In the genomic region with DNA sequence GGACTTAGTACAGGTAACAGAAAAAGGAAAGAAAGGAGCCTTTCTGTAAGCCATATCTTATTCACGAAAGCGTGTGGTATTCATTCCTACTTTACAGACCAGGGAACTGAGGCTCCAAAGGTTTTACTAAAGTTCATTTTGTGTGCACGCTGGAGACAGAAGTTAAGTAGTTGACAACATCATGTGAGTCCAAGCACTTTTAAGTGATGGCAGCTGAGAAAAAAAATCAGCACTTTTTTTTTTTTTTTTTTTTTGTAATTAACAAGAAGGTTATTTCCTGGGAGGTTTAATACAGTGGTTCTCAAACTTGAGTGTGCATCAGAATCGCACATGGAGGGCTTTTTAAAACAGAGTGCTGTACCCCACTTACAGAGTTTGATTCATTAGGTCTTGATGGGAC, we compare ENCODE assay signal across 10 cellular contexts. TPM values are rescaled to one million over a fixed set of nuclear protein-coding genes. Genes with fewer than 3 reads are reported as not detected.
DNase-seq lines count a peak whose midpoint lies in the region; ATAC-seq and TF ChIP-seq lines count a peak whose summit lies in the region.
"Had no signal": no experiment of that assay in that cellular context is flagged by ENCODE, and none has a peak within 500 bp of the region (broad histone marks: within the 10 kb centered on the region; RNA-seq: fewer than 3 reads in every experiment).

No MANE protein-coding gene starts in this region.

- H2BK15ac ChIP-seq in mesenchymal stem cell (ENCODE audit: low read depth, poor library complexity, severe bottlenecking), result no peak overlapping the region

- POLR2A ChIA-PET in A673 (lab: Charles Lee; ENCODE audit: low non-redundant PET), result no interaction called here

- no peak overlapping the region for H2BK120ac ChIP-seq in mesenchymal stem cell (ENCODE audit: low read depth, low read length)

- no peak overlapping the region for H4K8ac ChIP-seq in mesenchymal stem cell (ENCODE audit: low read length)

- no peaks in the 10 kb centered on the region for H3K9me3 ChIP-seq in A673 (ENCODE audit: low read depth, low read length, poor library complexity, severe bottlenecking)
- no peaks in the 10 kb centered on the region for H3K9me3 ChIP-seq in GM23248 (ENCODE audit: low read depth)
- H3K9me3 ChIP-seq in mesenchymal stem cell (ENCODE audit: control insufficient read depth, low read length), result no peaks in the 10 kb centered on the region

- H3K4ac ChIP-seq in mesenchymal stem cell (ENCODE audit: low read depth in 1 of 2, low read length in 2 of 2), result no peak overlapping the region

- H3K36me3 ChIP-seq in A673 (ENCODE audit: insufficient read depth, low read length, poor library complexity, severe bottlenecking), result no peaks in the 10 kb centered on the region
- H3K36me3 ChIP-seq in GM23248 (ENCODE audit: low read depth), result no peaks in the 10 kb centered on the region
- H3K36me3 ChIP-seq in mesenchymal stem cell (ENCODE audit: control insufficient read depth in 1 of 2, insufficient read depth in 2 of 2, low read depth in 1 of 2, low read length in 2 of 2), result no peaks in the 10 kb centered on the region

- peaks cover 16% of the 10 kb centered on the region for H3F3A ChIP-seq in GM23248 (ENCODE audit: insufficient read depth)

- no peak overlapping the region for H2AFZ ChIP-seq in GM23248
- no peak overlapping the region for H2AFZ ChIP-seq in mesenchymal stem cell (ENCODE audit: low read depth, low read length)

- intact Hi-C loops in A673 (cut with micrococcal nuclease; ENCODE audit: unreplicated experiment), result no loop called here

- no peaks in the 10 kb centered on the region for H3K9me2 ChIP-seq in GM23248 (ENCODE audit: insufficient read depth)

- peak overlapping the region; percentile 52 for H3K27ac Mint-ChIP-seq in activated naive CD8-positive, alpha-beta T cell treated with anti-CD3 and anti-CD28 coated beads, Interleukin-2, amount 50 U/mL, for 24 hours

- TSS peak; percentile 37 for BruUV-seq in A673 (replicated peaks; lab: Mats Ljungman, UMichigan)

- peaks cover 7% of the 10 kb centered on the region for H3K4me1 ChIP-seq in A673 (ENCODE audit: insufficient read depth, low read length, poor library complexity, severe bottlenecking)
- peaks cover 24% of the 10 kb centered on the region for H3K4me1 ChIP-seq in GM23248 (ENCODE audit: insufficient read depth)
- H3K4me1 ChIP-seq in mesenchymal stem cell (ENCODE audit: control insufficient read depth, insufficient read depth, low read depth, low read length), result peaks cover 2% of the 10 kb centered on the region

- peaks cover 9% of the 10 kb centered on the region for H3K79me1 ChIP-seq in mesenchymal stem cell (replicated peaks; ENCODE audit: low read length, poor library complexity, severe bottlenecking)

- H3K18ac ChIP-seq in mesenchymal stem cell (ENCODE audit: low read depth in 1 of 2, low read length in 2 of 2), result no peak overlapping the region

- peaks cover 65% of the 10 kb centered on the region for H3K4me1 Mint-ChIP-seq in activated naive CD8-positive, alpha-beta T cell treated with anti-CD3 and anti-CD28 coated beads, Interleukin-2, amount 50 U/mL, for 24 hours

- H2AK5ac ChIP-seq in mesenchymal stem cell (ENCODE audit: low read length, severe bottlenecking), result no peak overlapping the region

- no peak overlapping the region for H2BK12ac ChIP-seq in mesenchymal stem cell (ENCODE audit: low read length in 2 of 2)

- DNase-seq in A673 (ENCODE audit: low spot score) (no peak), GM23248 (no peak), mesenchymal stem cell (peak; percentile 4), retina (no peak), SHP77 treated with DMSO at 0.1 percent for 48 hours (lab: John Stamatoyannopoulos, UW) (no peak)
- no peak for DNase-seq in activated naive CD8-positive, alpha-beta T cell treated with anti-CD3 and anti-CD28 coated beads, Interleukin-2, amount 50 U/mL, for 24 hours
- DNase-seq: effector CD4-positive, alpha-beta T cell; NCI-H2171 treated with DMSO at 0.1 percent for 48 hours had no signal

- H3K27me3 Mint-ChIP-seq in activated naive CD8-positive, alpha-beta T cell treated with anti-CD3 and anti-CD28 coated beads, Interleukin-2, amount 50 U/mL, for 24 hours, result no peaks in the 10 kb centered on the region

- H3K14ac ChIP-seq in mesenchymal stem cell (ENCODE audit: low read length in 2 of 2), result no peak overlapping the region

- H3K4me3 Mint-ChIP-seq in activated naive CD8-positive, alpha-beta T cell treated with anti-CD3 and anti-CD28 coated beads, Interleukin-2, amount 50 U/mL, for 24 hours, result peak overlapping the region; percentile 92

- H3K27me3 ChIP-seq in A673 (replicated peaks; ENCODE audit: insufficient read depth, low read depth, low read length, poor library complexity) (no peaks in the 10 kb centered on the region), GM23248 (replicated peaks; ENCODE audit: insufficient read depth) (no peaks in the 10 kb centered on the region), mesenchymal stem cell (ENCODE audit: control insufficient read depth in 1 of 2, insufficient read depth in 1 of 2, low read length in 2 of 2) (no peaks in the 10 kb centered on the region)

- CTCF ChIA-PET in A673 (lab: Charles Lee), result no interaction called here

- in situ Hi-C loops in GM23248 (cut with MboI), result no loop called here

- H3K79me2 ChIP-seq in GM23248 (ENCODE audit: insufficient read depth), result peaks cover 78% of the 10 kb centered on the region

- peaks cover 2% of the 10 kb centered on the region for H3K9me3 Mint-ChIP-seq in activated naive CD8-positive, alpha-beta T cell treated with anti-CD3 and anti-CD28 coated beads, Interleukin-2, amount 50 U/mL, for 24 hours

- H4K20me1 ChIP-seq in GM23248 (ENCODE audit: insufficient read depth), result no peaks in the 10 kb centered on the region

- H3K36me3 Mint-ChIP-seq in activated naive CD8-positive, alpha-beta T cell treated with anti-CD3 and anti-CD28 coated beads, Interleukin-2, amount 50 U/mL, for 24 hours (ENCODE audit: low read depth), result peaks cover 26% of the 10 kb centered on the region

- H3K4me3 ChIP-seq in A673 (ENCODE audit: low read depth, low read length, poor library complexity, severe bottlenecking) (no peak overlapping the region), GM23248 (peak overlapping the region; percentile 87), mesenchymal stem cell (ENCODE audit: insufficient read depth in 1 of 2, low read depth in 1 of 2, low read length in 2 of 2) (peak overlapping the region in 1 of 2 experiments; percentile 95)

- ATAC-seq in activated naive CD8-positive, alpha-beta T cell treated with anti-CD3 and anti-CD28 coated beads, Interleukin-2, amount 50 U/mL, for 24 hours, result no peak
- ATAC-seq in HG03196 (IDR thresholded peaks at IDR 0.05; ENCODE audit: unreplicated experiment) (no peak), HG03095 (IDR thresholded peaks at IDR 0.05; ENCODE audit: unreplicated experiment) (no peak)

- H3K27ac ChIP-seq in A673 (ENCODE audit: low read depth, low read length, poor library complexity, severe bottlenecking) (no peak overlapping the region), GM23248 (0 out of 2 replicates have a peak overlapping the region, but pooled peaks have one; percentile 85), mesenchymal stem cell (ENCODE audit: low read length, poor library complexity, severe bottlenecking) (no peak overlapping the region)

- no peak overlapping the region for H4K91ac ChIP-seq in mesenchymal stem cell (ENCODE audit: low read length)

- TF ChIP-seq CTCF in A673 (conservative IDR thresholded peaks at IDR 0.05; ENCODE audit: low read depth, low read length), result no peak

- H3K9ac ChIP-seq in GM23248, result peak overlapping the region; percentile 90
- peak overlapping the region; percentile 95 for H3K9ac ChIP-seq in mesenchymal stem cell (ENCODE audit: low read length)

- H3K4me2 ChIP-seq in GM23248 (ENCODE audit: unreplicated experiment), result peak overlapping the region; percentile 86
- peak overlapping the region; percentile 3 for H3K4me2 ChIP-seq in mesenchymal stem cell (ENCODE audit: low read length, poor library complexity, severe bottlenecking)

- 68 to 77% methylated on average over 4 of the region's 4 CpGs for WGBS in GM23248 (ENCODE audit: low coverage in 1 of 2, low lambda C conversion rate in 2 of 2, missing lambda C conversion rate in 2 of 2), 2 experiments
- WGBS in mesenchymal stem cell, result 85% methylated on average over 4 of the region's 4 CpGs

- H2BK5ac ChIP-seq in mesenchymal stem cell (ENCODE audit: low read depth, low read length, poor library complexity, severe bottlenecking), result no peak overlapping the region

- H3K23ac ChIP-seq in mesenchymal stem cell (ENCODE audit: low read length in 2 of 2), result no peak overlapping the region

RNA-seq across cellular contexts. Expression of a gene that starts 2.0 kb away (rescaled TPM):
- 21.4 and 21.5 TPM in 2 replicates for total RNA-seq in A673 (2021)
- total RNA-seq in GM23248 (2014; rRNA removed; shearing (Covaris generic)), result 42.1 and 42.4 TPM in 2 replicates
- polyA plus RNA-seq in GM23248 (2016; fragmentation: Nextera tagmentation; extraction: Ambion mirVana), result 39.1 and 39.5 TPM in 2 replicates
- 45.0 TPM for polyA plus RNA-seq in mesenchymal stem cell (2013, experiment 1 of 2)
- 46.6 TPM for polyA plus RNA-seq in mesenchymal stem cell (2013, experiment 2 of 2)

RNA-seq across cellular contexts. Expression of a gene that starts 34.5 kb away (rescaled TPM):
- total RNA-seq in A673 (2021), result 6.1 and 8.6 TPM in 2 replicates
- 22.8 and 25.3 TPM in 2 replicates for total RNA-seq in GM23248 (2014; rRNA removed; shearing (Covaris generic))
- polyA plus RNA-seq in GM23248 (2016; fragmentation: Nextera tagmentation; extraction: Ambion mirVana), result 5.8 and 8.0 TPM in 2 replicates
- polyA plus RNA-seq in mesenchymal stem cell (2013, experiment 1 of 2), result 57.1 TPM
- polyA plus RNA-seq in mesenchymal stem cell (2013, experiment 2 of 2), result 56.1 TPM
